ENCODE assay signal across 1 cellular context in the genomic region with DNA sequence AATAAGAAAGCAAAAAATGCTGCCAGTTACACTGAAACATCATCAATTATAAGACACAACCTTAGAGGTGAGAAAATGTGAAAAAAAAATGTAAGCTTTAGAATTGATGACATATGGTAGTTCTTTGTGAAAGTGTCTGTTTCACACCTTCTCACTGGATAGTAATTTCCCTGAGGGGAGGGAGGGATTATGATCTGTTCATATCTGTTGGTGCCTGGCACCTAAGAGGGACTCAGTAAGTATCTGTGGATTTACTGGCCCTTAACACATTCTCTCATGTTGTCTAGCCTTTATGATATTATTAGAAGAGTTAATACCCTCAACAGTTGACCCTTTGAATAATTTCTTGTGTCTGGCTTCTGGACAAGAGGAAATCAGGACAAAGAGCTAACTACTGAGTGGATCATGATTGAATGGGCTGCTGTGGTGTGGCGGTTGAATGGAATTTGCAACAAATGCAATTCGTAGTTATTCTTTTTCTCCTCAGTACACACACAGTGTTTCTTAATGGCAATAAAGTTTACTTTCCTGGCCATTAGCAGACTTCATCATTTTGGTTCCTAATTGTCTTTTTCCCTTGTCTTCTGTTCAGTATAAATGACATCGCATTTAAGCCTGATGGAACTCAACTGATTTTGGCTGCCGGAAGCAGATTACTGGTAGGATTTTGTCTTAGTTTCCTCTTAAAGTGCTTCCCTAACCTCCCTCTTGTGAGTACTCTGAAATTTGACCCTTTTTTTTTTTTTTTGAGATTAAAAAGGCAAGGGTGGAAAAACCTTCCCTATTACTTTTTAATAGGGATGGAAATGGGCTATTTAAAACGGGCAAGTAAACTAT.
TF ChIP-seq lines count a peak whose summit lies in the region.

No MANE protein-coding gene starts in this region.

TF ChIP-seq in H1, 55 proteins besides CTCF, POLR2A, EP300 and RAD21:
- no peak for TF ChIP-seq ASH2L (IDR thresholded peaks at IDR 0.05; ENCODE audit: low read length)
- no peak for TF ChIP-seq CTBP2 (IDR thresholded peaks at IDR 0.05; ENCODE audit: borderline replicate concordance, insufficient read depth, insufficient read length, low read length)
TF ChIP-seq in H1: peak in this region for 0.
